Comparison of ENCODE assay signal across 1 cellular context in genomic region chr1:21963477-21964217, GRCh38.
TF ChIP-seq lines count a peak whose summit lies in the region.

No MANE protein-coding gene starts in this region.

TF ChIP-seq in HCT116, 20 proteins besides CTCF, POLR2A, EP300 and RAD21 (continued from another document):
- TF ChIP-seq FOSL1 (IDR thresholded peaks at IDR 0.05; ENCODE audit: low read depth) (no peak), SIN3A (IDR thresholded peaks at IDR 0.05; ENCODE audit: low read depth) (no peak), CBX3 (IDR thresholded peaks at IDR 0.05; ENCODE audit: low read depth) (0 out of 2 replicates have a peak, but pooled peaks have one; percentile 20), SP1 (IDR thresholded peaks at IDR 0.05; ENCODE audit: low read depth) (no peak)
